In genomic region chr19:57746580-57747471, GRCh38 we compare ENCODE assay signal across 8 cellular contexts. TPM values are rescaled to one million over a fixed set of nuclear protein-coding genes. Genes with fewer than 3 reads are reported as not detected.
DNase-seq lines count a peak whose midpoint lies in the region; ATAC-seq and TF ChIP-seq lines count a peak whose summit lies in the region.

ZNF776 (plus strand) TSS chr19:57746815; CDS start chr19:57747059, 244 bp downstream.

- POLR2A ChIA-PET in CD8-positive, alpha-beta memory T cell (lab: Charles Lee) = interaction anchor here (0.5 to 1.5 kb wide), 7 partner anchors 9 to 170 kb away, joined by 3 to 9 read pairs (median 4); partner anchors contain the start of genes ZNF154, ZNF417, ZNF551 and ZNF671
- POLR2A ChIA-PET in activated CD8-positive, alpha-beta T cell treated with anti-CD3 and anti-CD28 coated beads for 36 hours (lab: Charles Lee) = interaction anchor here (0.7 to 2.0 kb wide), 9 partner anchors 9 to 141 kb away, joined by 3 to 6 read pairs (median 3); partner anchors contain the start of genes ZNF551, ZNF552 and ZNF586

- H3K36me3 ChIP-seq in CD8-positive, alpha-beta memory T cell (ENCODE audit: insufficient read depth, low read length) = peaks cover 37% of the 10 kb centered on the region
- peaks cover 37% of the 10 kb centered on the region for H3K36me3 ChIP-seq in effector memory CD4-positive, alpha-beta T cell (ENCODE audit: control insufficient read depth, insufficient read depth, low read length)

- H3K36me3 Mint-ChIP-seq in CD8-positive, alpha-beta memory T cell = peaks cover 28 to 56% (median 48%) of the 10 kb centered on the region in 3 donors
- H3K36me3 Mint-ChIP-seq in activated CD8-positive, alpha-beta T cell treated with anti-CD3 and anti-CD28 coated beads for 36 hours (ENCODE audit: low read depth) = peaks cover 52% of the 10 kb centered on the region

- peaks cover 25 to 48% (median 41%) of the 10 kb centered on the region in 3 donors for H3K4me1 Mint-ChIP-seq in CD8-positive, alpha-beta memory T cell
- H3K4me1 Mint-ChIP-seq in activated CD8-positive, alpha-beta T cell treated with anti-CD3 and anti-CD28 coated beads for 36 hours (ENCODE audit: low read depth) = peaks cover 23% of the 10 kb centered on the region

- no peak for TF ChIP-seq CTCF in activated CD8-positive, alpha-beta T cell treated with anti-CD3 and anti-CD28 coated beads for 36 hours (IDR thresholded peaks at IDR 0.05)

- peak; percentile 92 for ATAC-seq in GM19455 (IDR thresholded peaks at IDR 0.05; ENCODE audit: unreplicated experiment)
- peak; percentile 99 for ATAC-seq in activated CD8-positive, alpha-beta T cell treated with anti-CD3 and anti-CD28 coated beads for 36 hours

- H3K9me3 Mint-ChIP-seq in CD8-positive, alpha-beta memory T cell = peaks cover 0 to 54% (median 48%) of the 10 kb centered on the region in 5 donors
- H3K9me3 Mint-ChIP-seq in activated CD8-positive, alpha-beta T cell treated with anti-CD3 and anti-CD28 coated beads for 36 hours = peaks cover 33% of the 10 kb centered on the region

- DNase-seq in CD8-positive, alpha-beta memory T cell = peak; percentile 61 to 88 (median 84)
- DNase-seq in HK-2 (ENCODE audit: unreplicated experiment) (peak; percentile 84), NCI-H82 treated with DMSO at 0.1 percent for 48 hours (lab: John Stamatoyannopoulos, UW; ENCODE audit: unreplicated experiment) (peak; percentile 83), lung microvascular endothelial cell (ENCODE audit: low read depth in 2 of 2) (peak; percentile 88 to 90)
- peak; percentile 92 for DNase-seq in activated CD8-positive, alpha-beta T cell treated with anti-CD3 and anti-CD28 coated beads for 36 hours
- peak; percentile 61 to 74 (median 67) for DNase-seq in effector memory CD4-positive, alpha-beta T cell
- DNase-seq in stimulated activated CD4-positive, alpha-beta T cell treated with anti-CD3 and anti-CD28 coated beads, TNF-alpha, amount 100 ng/mL, for 4 hours (ENCODE audit: low read depth in 3 of 3) = peak; percentile 40 to 63 (median 62)

- H3K27me3 Mint-ChIP-seq in CD8-positive, alpha-beta memory T cell = no peaks in the 10 kb centered on the region
- H3K27me3 Mint-ChIP-seq in activated CD8-positive, alpha-beta T cell treated with anti-CD3 and anti-CD28 coated beads for 36 hours = no peaks in the 10 kb centered on the region

- intact Hi-C loops in activated CD8-positive, alpha-beta T cell treated with anti-CD3 and anti-CD28 coated beads for 36 hours (cut with micrococcal nuclease) = loop anchor here (10.0 kb wide), 1 partner anchor 408 kb away; the partner anchor contains the start of gene ZNF329

- H3K4me3 Mint-ChIP-seq in CD8-positive, alpha-beta memory T cell = peak within 1 kb of the TSS; percentile 92 to 98 (median 95)
- H3K4me3 Mint-ChIP-seq in activated CD8-positive, alpha-beta T cell treated with anti-CD3 and anti-CD28 coated beads for 36 hours = peak within 1 kb of the TSS; percentile 94

- CTCF ChIA-PET in CD8-positive, alpha-beta memory T cell (lab: Charles Lee) = interaction anchor here (1.0 to 1.5 kb wide), 4 partner anchors 23 to 72 kb away, joined by 3 read pairs; partner anchors contain the start of genes ZNF551 and ZNF586
- CTCF ChIA-PET in activated CD8-positive, alpha-beta T cell treated with anti-CD3 and anti-CD28 coated beads for 36 hours (lab: Charles Lee) = interaction anchor here (0.7 kb wide), 1 partner anchor 504 kb away, joined by 3 read pairs; no protein-coding TSS in a partner anchor

- no peaks in the 10 kb centered on the region for H3K27me3 ChIP-seq in CD8-positive, alpha-beta memory T cell (ENCODE audit: insufficient read depth, low read length, poor library complexity, severe bottlenecking)
- no peaks in the 10 kb centered on the region for H3K27me3 ChIP-seq in effector memory CD4-positive, alpha-beta T cell (replicated peaks; ENCODE audit: control insufficient read depth, insufficient read depth, low read length, poor library complexity, severe bottlenecking)

- H3K4me3 ChIP-seq in CD8-positive, alpha-beta memory T cell (ENCODE audit: low read length) = peak within 1 kb of the TSS; percentile 99
- H3K4me3 ChIP-seq in effector memory CD4-positive, alpha-beta T cell (ENCODE audit: insufficient read depth, low read depth, low read length, poor library complexity, severe bottlenecking) = peak within 1 kb of the TSS; percentile 98

- H3K9me3 ChIP-seq in CD8-positive, alpha-beta memory T cell (ENCODE audit: low read length) = peaks cover 42% of the 10 kb centered on the region
- H3K9me3 ChIP-seq in effector memory CD4-positive, alpha-beta T cell (ENCODE audit: control insufficient read depth, low read length) = peaks cover 15% of the 10 kb centered on the region

- peak within 1 kb of the TSS; percentile 87 for H3K27ac ChIP-seq in CD8-positive, alpha-beta memory T cell (ENCODE audit: low read depth, low read length)
- peak within 1 kb of the TSS; percentile 74 for H3K27ac ChIP-seq in effector memory CD4-positive, alpha-beta T cell (ENCODE audit: insufficient read depth, low read length, poor library complexity, severe bottlenecking)

- H3K4me1 ChIP-seq in CD8-positive, alpha-beta memory T cell (ENCODE audit: insufficient read depth, low read length) = peaks cover 19% of the 10 kb centered on the region
- H3K4me1 ChIP-seq in effector memory CD4-positive, alpha-beta T cell (ENCODE audit: control insufficient read depth, insufficient read depth, low read length, poor library complexity, severe bottlenecking) = peaks cover 12% of the 10 kb centered on the region

- peak within 1 kb of the TSS; percentile 93 to 98 (median 95) for H3K27ac Mint-ChIP-seq in CD8-positive, alpha-beta memory T cell
- peak within 1 kb of the TSS; percentile 95 for H3K27ac Mint-ChIP-seq in activated CD8-positive, alpha-beta T cell treated with anti-CD3 and anti-CD28 coated beads for 36 hours

RNA-seq across cellular contexts. Expression of gene ZNF776, which starts in this region (rescaled TPM):
- total RNA-seq in CD8-positive, alpha-beta memory T cell = 10 to 100 TPM; 13.3 to 17.2 TPM
- 7.0 TPM for polyA plus RNA-seq in CD8-positive, alpha-beta memory T cell
- 10 to 100 TPM in 1 of 2 experiments, 1 to 10 TPM in 1; 9.8 to 11.0 TPM for total RNA-seq in activated CD8-positive, alpha-beta T cell treated with anti-CD3 and anti-CD28 coated beads for 36 hours
- total RNA-seq in lung microvascular endothelial cell = 12.9 and 16.9 TPM in 2 replicates

Comparison
In these comparisons a context has a peak if more than half of its experiments do, and no peak if none do; other contexts are left out.
1. Peak in every context shown above with its lines: DNase-seq, ATAC-seq, H3K4me3 ChIP-seq and H3K27ac ChIP-seq.